1 cellular context compared by ENCODE assay signal in the genomic region with DNA sequence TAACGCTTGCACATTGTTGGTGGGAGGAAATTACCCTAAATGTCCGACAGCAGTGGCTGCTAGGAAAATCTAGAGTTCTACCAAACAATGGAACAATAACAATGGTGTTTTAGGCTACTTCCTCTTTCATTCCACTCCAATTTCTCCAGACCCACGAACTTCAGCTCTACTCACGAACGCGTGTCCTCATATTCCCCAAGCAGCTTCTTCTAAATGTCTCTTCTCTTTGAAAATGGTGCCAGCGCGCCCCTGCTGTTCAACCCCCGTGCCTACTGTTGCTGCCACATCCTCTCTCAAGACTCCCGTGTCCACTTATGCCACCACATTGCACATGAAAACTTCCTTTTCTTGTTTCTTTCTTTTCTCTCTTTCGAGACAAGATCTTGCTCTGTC.
TF ChIP-seq lines count a peak whose summit lies in the region.

No MANE protein-coding gene starts in this region.

TF ChIP-seq in IMR-90, 13 proteins besides CTCF, POLR2A, EP300 and RAD21:
- TF ChIP-seq SMC3 (IDR thresholded peaks at IDR 0.05; ENCODE audit: low read depth, low read length): no peak
TF ChIP-seq in IMR-90: peak in this region for 0.
